1 cellular context compared by ENCODE assay signal in genomic region chr11:4539603-4540219, GRCh38.
TF ChIP-seq lines count a peak whose summit lies in the region.

No MANE protein-coding gene starts in this region.

TF ChIP-seq in K562, 482 proteins besides CTCF, POLR2A, EP300 and RAD21:
- TF ChIP-seq CBX2 (IDR thresholded peaks at IDR 0.05; ENCODE audit: insufficient read depth, low read length, poor library complexity, severe bottlenecking) (no peak), SMC3 (conservative IDR thresholded peaks at IDR 0.05; ENCODE audit: insufficient read depth, low read depth, low read length) (peak; percentile 73)
